1 cellular context compared by ENCODE assay signal in genomic region chr9:25003686-25004085, GRCh38.
TF ChIP-seq lines count a peak whose summit lies in the region.

No MANE protein-coding gene starts in this region.

TF ChIP-seq in H1, 55 proteins besides CTCF, POLR2A, EP300 and RAD21 (continued from another document):
- TF ChIP-seq POU5F1 (IDR thresholded peaks at IDR 0.05; ENCODE audit: low read depth, low read length) (peak; percentile 30; the same call in 1 of the 2 replicates), YY1 (IDR thresholded peaks at IDR 0.05; ENCODE audit: low read depth, low read length) (0 out of 2 replicates have a peak, but pooled peaks have one; percentile 15), TEAD4 (IDR thresholded peaks at IDR 0.05; ENCODE audit: low read depth, low read length) (peak; percentile 83), CREB1 (IDR thresholded peaks at IDR 0.05) (0 out of 2 replicates have a peak, but pooled peaks have one; percentile 15), MAX (IDR thresholded peaks at IDR 0.05) (peak; percentile 75), TCF12 (IDR thresholded peaks at IDR 0.05; ENCODE audit: low read depth, low read length) (0 out of 2 replicates have a peak, but pooled peaks have one; percentile 34)
